17 cellular contexts compared by ENCODE assay signal in the genomic region with DNA sequence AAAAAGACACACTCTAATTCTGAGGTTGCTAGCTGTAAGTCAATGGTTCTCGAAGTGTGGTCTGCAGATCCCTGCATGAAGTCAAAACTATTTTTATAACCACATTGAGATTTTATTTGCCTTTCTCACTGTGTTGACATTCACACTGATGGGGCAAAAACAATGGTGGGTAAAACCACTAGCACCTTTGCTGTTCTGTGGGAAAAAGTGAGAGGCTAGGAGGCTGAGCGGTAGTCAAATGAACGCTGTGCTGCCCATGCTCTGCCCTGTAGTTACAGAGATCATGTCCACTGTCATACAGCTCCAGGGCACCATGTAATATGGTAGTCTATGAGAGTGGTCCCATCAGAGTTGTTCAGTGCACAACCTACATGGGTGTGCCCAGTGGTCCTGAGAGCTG. TPM values are rescaled to one million over a fixed set of nuclear protein-coding genes. Genes with fewer than 3 reads are reported as not detected.
DNase-seq lines count a peak whose midpoint lies in the region; ATAC-seq and TF ChIP-seq lines count a peak whose summit lies in the region.
"Had no signal": no experiment of that assay in that cellular context is flagged by ENCODE, and none has a peak within 500 bp of the region (broad histone marks: within the 10 kb centered on the region; RNA-seq: fewer than 3 reads in every experiment).

No MANE protein-coding gene starts in this region.

- no peaks in the 10 kb centered on the region for H3K9me3 Mint-ChIP-seq in activated naive CD4-positive, alpha-beta T cell treated with anti-CD3 and anti-CD28 coated beads, Interleukin-2, amount 50 U/mL, for 24 hours
- peaks cover 0 to 4% (median 0%) of the 10 kb centered on the region in 3 donors for H3K9me3 Mint-ChIP-seq in T-cell
- peaks cover 0 to 1% (median 0%) of the 10 kb centered on the region in 11 donors for H3K9me3 Mint-ChIP-seq in naive thymus-derived CD4-positive, alpha-beta T cell

- intact Hi-C loops in naive thymus-derived CD4-positive, alpha-beta T cell (cut with micrococcal nuclease) = no loop called here
- intact Hi-C loops in upper lobe of right lung (cut with DNase I) = no loop called here

- H3K9me3 ChIP-seq in naive thymus-derived CD4-positive, alpha-beta T cell (ENCODE audit: control insufficient read depth in 2 of 3, low read length in 3 of 3) = no peaks in the 10 kb centered on the region
- no peaks in the 10 kb centered on the region for H3K9me3 ChIP-seq in upper lobe of right lung
- H3K9me3 ChIP-seq: HAP-1, SK-N-SH had no signal

- H3K27ac ChIP-seq in naive thymus-derived CD4-positive, alpha-beta T cell (ENCODE audit: low read depth, low read length) = no peak overlapping the region
- H3K27ac ChIP-seq in upper lobe of right lung = no peak overlapping the region

- no peak overlapping the region for H3K4me3 Mint-ChIP-seq in activated naive CD4-positive, alpha-beta T cell treated with anti-CD3 and anti-CD28 coated beads, Interleukin-2, amount 50 U/mL, for 24 hours
- H3K4me3 Mint-ChIP-seq in T-cell = peak overlapping the region in 1 of 3 donors; percentile 67
- H3K4me3 Mint-ChIP-seq in naive thymus-derived CD4-positive, alpha-beta T cell = peak overlapping the region in 3 of 10 donors; percentile 23 to 80 (median 67)
- H3K4me3 Mint-ChIP-seq: B cell had no signal

- no peaks in the 10 kb centered on the region for H3K27me3 ChIP-seq in naive thymus-derived CD4-positive, alpha-beta T cell (ENCODE audit: control insufficient read depth in 2 of 2, insufficient read depth in 2 of 2, low read length in 2 of 2)
- H3K27me3 ChIP-seq in upper lobe of right lung = no peaks in the 10 kb centered on the region

- H3K36me3 ChIP-seq in naive thymus-derived CD4-positive, alpha-beta T cell (ENCODE audit: control insufficient read depth in 2 of 3, insufficient read depth in 3 of 3, low read length in 3 of 3) = no peaks in the 10 kb centered on the region
- no peaks in the 10 kb centered on the region for H3K36me3 ChIP-seq in upper lobe of right lung
- H3K36me3 ChIP-seq: HAP-1 had no signal

- peak overlapping the region; percentile 2 for H3K27ac Mint-ChIP-seq in activated naive CD4-positive, alpha-beta T cell treated with anti-CD3 and anti-CD28 coated beads, Interleukin-2, amount 50 U/mL, for 24 hours
- H3K27ac Mint-ChIP-seq in T-cell = peak overlapping the region; percentile 72 to 84
- H3K27ac Mint-ChIP-seq in naive thymus-derived CD4-positive, alpha-beta T cell = peak overlapping the region in 3 of 9 donors; percentile 43 to 79 (median 67)
- H3K27ac Mint-ChIP-seq: B cell had no signal

- H3K4me1 ChIP-seq in naive thymus-derived CD4-positive, alpha-beta T cell (ENCODE audit: control insufficient read depth in 2 of 2, insufficient read depth in 2 of 2, low read length in 2 of 2) = peaks cover 57 to 75% of the 10 kb centered on the region in 2 donors
- peaks cover 3% of the 10 kb centered on the region for H3K4me1 ChIP-seq in upper lobe of right lung
- H3K4me1 ChIP-seq: HAP-1 had no signal

- no peak overlapping the region for H3K4me3 ChIP-seq in naive thymus-derived CD4-positive, alpha-beta T cell (ENCODE audit: low read length)
- H3K4me3 ChIP-seq in upper lobe of right lung = no peak overlapping the region
- H3K4me3 ChIP-seq: HAP-1 had no signal

- POLR2A ChIA-PET in T-cell (lab: Charles Lee) = interaction anchor here in 1 of 2 donors (1.2 to 1.5 kb wide), 2 partner anchors 21 to 27 kb away, joined by 4 to 5 read pairs; no protein-coding TSS in a partner anchor
- POLR2A ChIA-PET in naive thymus-derived CD4-positive, alpha-beta T cell (lab: Charles Lee) = interaction anchor here (0.8 to 4.1 kb wide), 4 partner anchors 11 to 47 kb away, joined by 3 to 28 read pairs (median 4); no protein-coding TSS in a partner anchor

- H3K36me3 Mint-ChIP-seq in activated naive CD4-positive, alpha-beta T cell treated with anti-CD3 and anti-CD28 coated beads, Interleukin-2, amount 50 U/mL, for 24 hours = no peaks in the 10 kb centered on the region
- H3K36me3 Mint-ChIP-seq in T-cell = no peaks in the 10 kb centered on the region
- H3K36me3 Mint-ChIP-seq in naive thymus-derived CD4-positive, alpha-beta T cell = peaks cover 0 to 11% (median 0%) of the 10 kb centered on the region in 5 donors

- peak in 3 of 4 experiments; percentile 25 to 40 (median 37) for ATAC-seq in T-cell (replicated peaks in 1 of 4)
- peak; percentile 72 for ATAC-seq in naive thymus-derived CD4-positive, alpha-beta T cell
- peak; percentile 26 for ATAC-seq in upper lobe of right lung
- no peak for ATAC-seq in HG03354 (IDR thresholded peaks at IDR 0.05; ENCODE audit: poor library complexity, severe bottlenecking, unreplicated experiment)
- no peak for ATAC-seq in HG03442 (IDR thresholded peaks at IDR 0.05; ENCODE audit: unreplicated experiment)
- ATAC-seq: Panc1, Right ventricle myocardium inferior had no signal

- H3K4me1 Mint-ChIP-seq in activated naive CD4-positive, alpha-beta T cell treated with anti-CD3 and anti-CD28 coated beads, Interleukin-2, amount 50 U/mL, for 24 hours = peaks cover 84% of the 10 kb centered on the region
- H3K4me1 Mint-ChIP-seq in T-cell = peaks cover 80 to 91% (median 90%) of the 10 kb centered on the region in 3 donors
- peaks cover 50 to 87% (median 79%) of the 10 kb centered on the region in 7 donors for H3K4me1 Mint-ChIP-seq in naive thymus-derived CD4-positive, alpha-beta T cell

- no peak for DNase-seq in activated naive CD4-positive, alpha-beta T cell (lab: John Stamatoyannopoulos, UW)
- DNase-seq in T-cell (peak in 3 of 34 experiments; percentile 19 to 29 (median 24)), upper lobe of right lung (no peak), OCI-M1 (lab: John Stamatoyannopoulos, UW) (no peak)
- no peak for DNase-seq in naive thymus-derived CD4-positive, alpha-beta T cell
- DNase-seq: NCI-H146, NCI-H2107, NCI-H226, NCI-H69, SK-N-SH had no signal

- TF ChIP-seq CTCF in upper lobe of right lung (IDR thresholded peaks at IDR 0.05) = no peak

- CTCF ChIA-PET in T-cell (lab: Charles Lee) = no interaction called here
- CTCF ChIA-PET in naive thymus-derived CD4-positive, alpha-beta T cell (lab: Charles Lee) = interaction anchor here (1.1 to 1.3 kb wide), 2 partner anchors 8 to 10 kb away, joined by 3 read pairs; no protein-coding TSS in a partner anchor

- H3K27me3 Mint-ChIP-seq in activated naive CD4-positive, alpha-beta T cell treated with anti-CD3 and anti-CD28 coated beads, Interleukin-2, amount 50 U/mL, for 24 hours = no peaks in the 10 kb centered on the region
- no peaks in the 10 kb centered on the region for H3K27me3 Mint-ChIP-seq in T-cell
- no peaks in the 10 kb centered on the region for H3K27me3 Mint-ChIP-seq in naive thymus-derived CD4-positive, alpha-beta T cell
- H3K27me3 Mint-ChIP-seq: B cell had no signal

RNA-seq across cellular contexts. Expression of gene PDCD4, which starts 21.6 kb away (rescaled TPM):
- total RNA-seq in T-cell (100 to 1,000 TPM; 239 to 335 (median 309) TPM), upper lobe of right lung (48.6 TPM)
- 100 to 1,000 TPM in 4 of 5 experiments, 10 to 100 TPM in 1; 93.7 to 283 (median 223) TPM for total RNA-seq in naive thymus-derived CD4-positive, alpha-beta T cell
- polyA plus RNA-seq in naive thymus-derived CD4-positive, alpha-beta T cell = 100 to 1,000 TPM; 253 to 295 TPM

Comparison
In these comparisons a context has a peak if more than half of its experiments do, and no peak if none do; other contexts are left out.
1. ATAC-seq: peak in T-cell (3 of 4), naive thymus-derived CD4-positive, alpha-beta T cell (single experiment) and upper lobe of right lung (single experiment); none in HG03354 (single experiment) and HG03442 (single experiment).